15 cellular contexts compared by ENCODE assay signal in the genomic region with DNA sequence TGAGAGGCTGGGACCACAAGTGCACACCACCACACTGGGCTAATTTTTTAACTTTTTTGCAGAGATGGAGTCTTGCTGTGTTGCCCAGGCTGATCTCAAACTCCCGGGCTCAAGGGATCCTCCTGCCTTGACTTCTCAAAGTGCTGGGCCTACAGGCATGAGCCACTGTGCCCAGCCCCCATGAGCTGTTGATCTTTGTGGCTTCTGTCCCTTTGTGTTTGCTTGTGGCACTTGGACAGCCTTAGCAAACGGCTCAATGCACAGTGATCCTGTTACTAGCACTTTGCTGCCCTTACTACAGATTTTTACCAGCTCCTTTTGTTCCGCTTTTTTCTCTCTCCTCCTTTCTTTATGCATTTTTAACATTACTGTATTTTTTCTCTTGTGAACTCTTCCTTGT.
"Had no signal": no experiment of that assay in that cellular context is flagged by ENCODE, and none has a peak within 500 bp of the region (broad histone marks: within the 10 kb centered on the region; RNA-seq: fewer than 3 reads in every experiment).

No MANE protein-coding gene starts in this region.

- H3K27me3 Mint-ChIP-seq: central memory CD8-positive, alpha-beta T cell; naive thymus-derived CD4-positive, alpha-beta T cell; stimulated activated naive CD8-positive, alpha-beta T cell treated with anti-CD3 and anti-CD28 coated beads, Interleukin-15, Interleukin-2, amounts not matched to agents 100 ng/mL and 50 ng/mL, for 24 hours had no signal

- ATAC-seq: activated CD8-positive, alpha-beta T cell treated with anti-CD3 and anti-CD28 coated beads, Interleukin-2, amount 10 ng/mL, durations not matched to agents 7 days and 5 days; left cardiac atrium; naive thymus-derived CD4-positive, alpha-beta T cell had no signal

- H3K36me3 Mint-ChIP-seq: immature natural killer cell had no signal

- H3K4me1 Mint-ChIP-seq: central memory CD8-positive, alpha-beta T cell had no signal

- H3K9me3 ChIP-seq: adrenal gland, thoracic aorta had no signal

- H3K27ac Mint-ChIP-seq: activated CD8-positive, alpha-beta T cell treated with anti-CD3 and anti-CD28 coated beads, Interleukin-2, amount 10 ng/mL, durations not matched to agents 7 days and 5 days; immature natural killer cell; stimulated activated naive CD8-positive, alpha-beta T cell treated with anti-CD3 and anti-CD28 coated beads, Interleukin-15, Interleukin-2, amounts not matched to agents 100 ng/mL and 50 ng/mL, for 24 hours had no signal

- H3K27ac ChIP-seq: adrenal gland, thoracic aorta, WERI-Rb-1 had no signal

- DNase-seq: activated CD4-positive, alpha-beta T cell treated with anti-CD3 and anti-CD28 coated beads for 4 hours; activated CD8-positive, alpha-beta memory T cell treated with anti-CD3 and anti-CD28 coated beads, Interleukin-2, amount 50 U/mL, for 48 hours; activated CD8-positive, alpha-beta T cell treated with anti-CD3 and anti-CD28 coated beads, Interleukin-2, amount 10 ng/mL, durations not matched to agents 7 days and 5 days; activated naive CD4-positive, alpha-beta T cell treated with anti-CD3 and anti-CD28 coated beads, Interleukin-2, amount 50 U/mL, for 16 hours; adrenal gland; dermis blood vessel endothelial cell; immature natural killer cell; left cardiac atrium; naive thymus-derived CD4-positive, alpha-beta T cell; stimulated activated CD4-positive, alpha-beta T cell treated with anti-CD3 and anti-CD28 coated beads, Interleukin-2, amount 100 ng/mL, for 48 hours; T-helper 9 cell; WERI-Rb-1 had no signal

- H3K36me3 ChIP-seq: adrenal gland, thoracic aorta, WERI-Rb-1 had no signal

- H3K4me3 ChIP-seq: adrenal gland, thoracic aorta had no signal

- H3K4me3 Mint-ChIP-seq: activated CD8-positive, alpha-beta T cell treated with anti-CD3 and anti-CD28 coated beads, Interleukin-2, amount 10 ng/mL, durations not matched to agents 7 days and 5 days; central memory CD8-positive, alpha-beta T cell; immature natural killer cell; naive thymus-derived CD4-positive, alpha-beta T cell; stimulated activated naive CD8-positive, alpha-beta T cell treated with anti-CD3 and anti-CD28 coated beads, Interleukin-15, Interleukin-2, amounts not matched to agents 100 ng/mL and 50 ng/mL, for 24 hours had no signal

- H3K27me3 ChIP-seq: adrenal gland had no signal

- H3K9me3 Mint-ChIP-seq: central memory CD8-positive, alpha-beta T cell; immature natural killer cell; naive thymus-derived CD4-positive, alpha-beta T cell; stimulated activated naive CD8-positive, alpha-beta T cell treated with anti-CD3 and anti-CD28 coated beads, Interleukin-15, Interleukin-2, amounts not matched to agents 100 ng/mL and 50 ng/mL, for 24 hours had no signal
